In the genomic region with DNA sequence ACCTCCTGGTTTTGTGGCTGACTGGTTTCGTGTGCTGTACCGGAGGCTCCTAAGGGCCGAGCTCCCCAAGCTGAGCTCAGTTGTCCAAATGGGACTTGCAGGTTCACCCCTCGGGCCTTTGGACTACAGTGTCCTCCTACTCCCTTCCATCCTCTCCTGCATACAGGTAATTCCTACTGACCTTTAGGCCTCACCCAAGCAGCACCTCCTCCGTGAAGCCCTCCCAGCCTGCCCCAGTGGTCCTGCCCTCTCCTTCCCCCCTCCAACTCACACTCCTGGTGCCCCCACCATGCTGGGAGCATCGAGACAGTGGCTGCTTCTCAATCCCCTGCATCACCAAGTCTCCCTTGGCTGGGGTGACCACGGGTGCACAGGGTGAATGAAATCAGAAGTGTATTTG, we compare ENCODE assay signal across 20 cellular contexts. TPM values are rescaled to one million over a fixed set of nuclear protein-coding genes. Genes with fewer than 3 reads are reported as not detected.
"Had no signal": no experiment of that assay in that cellular context is flagged by ENCODE, and none has a peak within 500 bp of the region (broad histone marks: within the 10 kb centered on the region; RNA-seq: fewer than 3 reads in every experiment).

No MANE protein-coding gene starts in this region.

- DNase-seq: activated CD4-positive, alpha-beta T cell treated with anti-CD3 and anti-CD28 coated beads for 48 hours; activated CD4-positive, CD25-positive, alpha-beta regulatory T cell; activated gamma-delta T cell treated with Interleukin-2 at 50 U/mL for 16 hours; activated naive CD8-positive, alpha-beta T cell treated with anti-CD3 and anti-CD28 coated beads, Interleukin-2, amount 50 U/mL, for 24 hours; body of pancreas; effector CD4-positive, alpha-beta T cell; heart right ventricle; islet precursor cell; left colon; nephron progenitor cell; pancreas; stimulated activated CD4-positive, alpha-beta T cell treated with anti-CD3 and anti-CD28 coated beads, Interleukin-1b, Interleukin-23, amount 100 ng/mL, for 48 hours; stimulated activated naive CD8-positive, alpha-beta T cell treated with anti-CD3 and anti-CD28 coated beads, Interleukin-15, amount 100 ng/mL, for 72 hours; tibial artery had no signal

- H3K27ac Mint-ChIP-seq: nephron progenitor cell had no signal

- H3K27me3 Mint-ChIP-seq: activated naive CD8-positive, alpha-beta T cell treated with anti-CD3 and anti-CD28 coated beads, Interleukin-2, amount 50 U/mL, for 24 hours; memory B cell; stimulated activated naive CD8-positive, alpha-beta T cell treated with anti-CD3 and anti-CD28 coated beads, Interleukin-15, amount 100 ng/mL, for 72 hours had no signal

- H3K36me3 ChIP-seq: cardiac muscle cell, heart right ventricle, pancreas, tibial artery had no signal

- H3K9me3 ChIP-seq: body of pancreas, heart right ventricle, pancreas, tibial artery had no signal

- ATAC-seq: activated naive CD8-positive, alpha-beta T cell treated with anti-CD3 and anti-CD28 coated beads, Interleukin-2, amount 50 U/mL, for 24 hours; body of pancreas; heart right ventricle; left colon; pancreas; right cardiac atrium; SK-N-SH treated with all-trans-retinoic acid at 6 μM for 48 hours; stimulated activated naive CD8-positive, alpha-beta T cell treated with anti-CD3 and anti-CD28 coated beads, Interleukin-15, amount 100 ng/mL, for 72 hours had no signal

- FAIRE-seq: endometrium, pancreas had no signal

- H3K9me3 Mint-ChIP-seq: activated naive CD8-positive, alpha-beta T cell treated with anti-CD3 and anti-CD28 coated beads, Interleukin-2, amount 50 U/mL, for 24 hours; memory B cell had no signal

- H3K4me3 Mint-ChIP-seq: activated naive CD8-positive, alpha-beta T cell treated with anti-CD3 and anti-CD28 coated beads, Interleukin-2, amount 50 U/mL, for 24 hours had no signal

- H3K27me3 ChIP-seq: body of pancreas, cardiac muscle cell, heart right ventricle, pancreas, tibial artery had no signal

- H3K36me3 Mint-ChIP-seq: memory B cell had no signal

- H3K27ac ChIP-seq: body of pancreas, cardiac muscle cell, heart right ventricle, pancreas, tibial artery had no signal

- H3K4me3 ChIP-seq: body of pancreas, cardiac muscle cell, heart right ventricle, pancreas, tibial artery had no signal

RNA-seq across cellular contexts. Expression of gene DEGS2, which starts 52.4 kb away (rescaled TPM):
- total RNA-seq: fibroblast of villous mesenchyme had no signal
